ENCODE assay signal across 1 cellular context in genomic region chr20:63082308-63082938, GRCh38.
TF ChIP-seq lines count a peak whose summit lies in the region.

No MANE protein-coding gene starts in this region.

TF ChIP-seq in HepG2, 621 proteins besides CTCF, POLR2A, EP300 and RAD21 (continued from another document and continues in another):
- TF ChIP-seq, protein P1, sequence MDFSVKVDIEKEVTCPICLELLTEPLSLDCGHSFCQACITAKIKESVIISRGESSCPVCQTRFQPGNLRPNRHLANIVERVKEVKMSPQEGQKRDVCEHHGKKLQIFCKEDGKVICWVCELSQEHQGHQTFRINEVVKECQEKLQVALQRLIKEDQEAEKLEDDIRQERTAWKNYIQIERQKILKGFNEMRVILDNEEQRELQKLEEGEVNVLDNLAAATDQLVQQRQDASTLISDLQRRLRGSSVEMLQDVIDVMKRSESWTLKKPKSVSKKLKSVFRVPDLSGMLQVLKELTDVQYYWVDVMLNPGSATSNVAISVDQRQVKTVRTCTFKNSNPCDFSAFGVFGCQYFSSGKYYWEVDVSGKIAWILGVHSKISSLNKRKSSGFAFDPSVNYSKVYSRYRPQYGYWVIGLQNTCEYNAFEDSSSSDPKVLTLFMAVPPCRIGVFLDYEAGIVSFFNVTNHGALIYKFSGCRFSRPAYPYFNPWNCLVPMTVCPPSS (IDR thresholded peaks at IDR 0.05): no peak
- no peak for TF ChIP-seq HNRNPLL (IDR thresholded peaks at IDR 0.05; ENCODE audit: low read depth, low read length, poor library complexity, severe bottlenecking)
- peak; percentile 96 for TF ChIP-seq XBP1 (CRISPR knock-in tag; IDR thresholded peaks at IDR 0.05)
- no peak for TF ChIP-seq ELF1 (CRISPR knock-in tag; IDR thresholded peaks at IDR 0.05)
- TF ChIP-seq ZNF331 (CRISPR knock-in tag; IDR thresholded peaks at IDR 0.05): peak; percentile 95
- peak; percentile 44; the same call in 1 of the 2 replicates for TF ChIP-seq FOSL2 (CRISPR knock-in tag; IDR thresholded peaks at IDR 0.05)
- peak; percentile 97 for TF ChIP-seq SALL1 (CRISPR knock-in tag; IDR thresholded peaks at IDR 0.05)
- peak; percentile 98 for TF ChIP-seq IKZF4 (CRISPR knock-in tag; IDR thresholded peaks at IDR 0.05; ENCODE audit: borderline replicate concordance, low read depth, not compliant biosample characterization)
- TF ChIP-seq PRDM15 (CRISPR knock-in tag; IDR thresholded peaks at IDR 0.05): no peak
- peak; percentile 49; the same call in 1 of the 2 replicates for TF ChIP-seq ZBTB1 (CRISPR knock-in tag; IDR thresholded peaks at IDR 0.05; ENCODE audit: borderline replicate concordance)
- TF ChIP-seq ZNF878 (CRISPR knock-in tag; IDR thresholded peaks at IDR 0.05): peak; percentile 78; the same call in 1 of the 2 replicates
- TF ChIP-seq, protein P2, sequence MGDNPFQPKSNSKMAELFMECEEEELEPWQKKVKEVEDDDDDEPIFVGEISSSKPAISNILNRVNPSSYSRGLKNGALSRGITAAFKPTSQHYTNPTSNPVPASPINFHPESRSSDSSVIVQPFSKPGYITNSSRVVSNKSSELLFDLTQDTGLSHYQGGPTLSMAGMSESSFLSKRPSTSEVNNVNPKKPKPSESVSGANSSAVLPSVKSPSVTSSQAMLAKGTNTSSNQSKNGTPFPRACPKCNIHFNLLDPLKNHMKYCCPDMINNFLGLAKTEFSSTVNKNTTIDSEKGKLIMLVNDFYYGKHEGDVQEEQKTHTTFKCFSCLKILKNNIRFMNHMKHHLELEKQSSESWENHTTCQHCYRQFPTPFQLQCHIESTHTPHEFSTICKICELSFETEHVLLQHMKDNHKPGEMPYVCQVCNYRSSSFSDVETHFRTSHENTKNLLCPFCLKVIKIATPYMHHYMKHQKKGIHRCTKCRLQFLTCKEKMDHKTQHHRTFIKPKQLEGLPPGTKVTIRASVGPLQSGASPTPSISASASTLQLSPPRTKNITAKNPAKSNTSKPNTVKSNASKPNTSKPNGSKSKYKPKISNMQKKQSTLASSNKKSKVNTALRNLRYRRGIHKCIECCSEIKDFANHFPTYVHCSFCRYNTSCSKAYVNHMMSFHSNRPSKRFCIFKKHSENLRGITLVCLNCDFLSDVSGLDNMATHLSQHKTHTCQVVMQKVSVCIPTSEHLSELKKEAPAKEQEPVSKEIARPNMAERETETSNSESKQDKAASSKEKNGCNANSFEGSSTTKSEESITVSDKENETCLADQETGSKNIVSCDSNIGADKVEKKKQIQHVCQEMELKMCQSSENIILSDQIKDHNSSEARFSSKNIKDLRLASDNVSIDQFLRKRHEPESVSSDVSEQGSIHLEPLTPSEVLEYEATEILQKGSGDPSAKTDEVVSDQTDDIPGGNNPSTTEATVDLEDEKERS (CRISPR knock-in tag; IDR thresholded peaks at IDR 0.05): peak; percentile 79; the same call in 1 of the 2 replicates
- peak; percentile 95 for TF ChIP-seq ZSCAN21 (CRISPR knock-in tag; IDR thresholded peaks at IDR 0.05; ENCODE audit: borderline replicate concordance)
- TF ChIP-seq ZNF766 (CRISPR knock-in tag; IDR thresholded peaks at IDR 0.05; ENCODE audit: borderline replicate concordance): peak; percentile 88; the same call in 1 of the 2 replicates
- TF ChIP-seq ZNF292 (CRISPR knock-in tag; IDR thresholded peaks at IDR 0.05; ENCODE audit: borderline replicate concordance, low read depth): no peak
- TF ChIP-seq ZNF354B (CRISPR knock-in tag; IDR thresholded peaks at IDR 0.05): no peak
- no peak for TF ChIP-seq RFX5 (IDR thresholded peaks at IDR 0.05; ENCODE audit: low read depth, low read length)
- TF ChIP-seq, protein P3, sequence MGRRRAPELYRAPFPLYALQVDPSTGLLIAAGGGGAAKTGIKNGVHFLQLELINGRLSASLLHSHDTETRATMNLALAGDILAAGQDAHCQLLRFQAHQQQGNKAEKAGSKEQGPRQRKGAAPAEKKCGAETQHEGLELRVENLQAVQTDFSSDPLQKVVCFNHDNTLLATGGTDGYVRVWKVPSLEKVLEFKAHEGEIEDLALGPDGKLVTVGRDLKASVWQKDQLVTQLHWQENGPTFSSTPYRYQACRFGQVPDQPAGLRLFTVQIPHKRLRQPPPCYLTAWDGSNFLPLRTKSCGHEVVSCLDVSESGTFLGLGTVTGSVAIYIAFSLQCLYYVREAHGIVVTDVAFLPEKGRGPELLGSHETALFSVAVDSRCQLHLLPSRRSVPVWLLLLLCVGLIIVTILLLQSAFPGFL (CRISPR knock-in tag; IDR thresholded peaks at IDR 0.05): no peak
- peak; percentile 29; the same call in 1 of the 2 replicates for TF ChIP-seq ZNF879 (CRISPR knock-in tag; IDR thresholded peaks at IDR 0.05)
- peak; percentile 85; the same call in 1 of the 2 replicates for TF ChIP-seq SP140L (CRISPR knock-in tag; IDR thresholded peaks at IDR 0.05; ENCODE audit: borderline replicate concordance)
- peak; percentile 91; the same call in 1 of the 2 replicates for TF ChIP-seq ZNF772 (CRISPR knock-in tag; IDR thresholded peaks at IDR 0.05)
- TF ChIP-seq ZFP62 (CRISPR knock-in tag; IDR thresholded peaks at IDR 0.05): no peak
- TF ChIP-seq ZZZ3 (CRISPR knock-in tag; IDR thresholded peaks at IDR 0.05; ENCODE audit: borderline replicate concordance): 0 out of 2 replicates have a peak, but pooled peaks have one; percentile 39
- TF ChIP-seq U2AF2 (IDR thresholded peaks at IDR 0.05; ENCODE audit: low read depth, low read length): no peak
- no peak; the same call in 1 of the 2 replicates for TF ChIP-seq ZNF7 (CRISPR knock-in tag; IDR thresholded peaks at IDR 0.05)
- TF ChIP-seq NFRKB (IDR thresholded peaks at IDR 0.05): no peak
- TF ChIP-seq MBNL3 (CRISPR knock-in tag; conservative IDR thresholded peaks at IDR 0.05): no peak
- TF ChIP-seq, protein P4, sequence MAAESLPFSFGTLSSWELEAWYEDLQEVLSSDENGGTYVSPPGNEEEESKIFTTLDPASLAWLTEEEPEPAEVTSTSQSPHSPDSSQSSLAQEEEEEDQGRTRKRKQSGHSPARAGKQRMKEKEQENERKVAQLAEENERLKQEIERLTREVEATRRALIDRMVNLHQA (CRISPR knock-in tag; IDR thresholded peaks at IDR 0.05): no peak
- TF ChIP-seq, protein P5, sequence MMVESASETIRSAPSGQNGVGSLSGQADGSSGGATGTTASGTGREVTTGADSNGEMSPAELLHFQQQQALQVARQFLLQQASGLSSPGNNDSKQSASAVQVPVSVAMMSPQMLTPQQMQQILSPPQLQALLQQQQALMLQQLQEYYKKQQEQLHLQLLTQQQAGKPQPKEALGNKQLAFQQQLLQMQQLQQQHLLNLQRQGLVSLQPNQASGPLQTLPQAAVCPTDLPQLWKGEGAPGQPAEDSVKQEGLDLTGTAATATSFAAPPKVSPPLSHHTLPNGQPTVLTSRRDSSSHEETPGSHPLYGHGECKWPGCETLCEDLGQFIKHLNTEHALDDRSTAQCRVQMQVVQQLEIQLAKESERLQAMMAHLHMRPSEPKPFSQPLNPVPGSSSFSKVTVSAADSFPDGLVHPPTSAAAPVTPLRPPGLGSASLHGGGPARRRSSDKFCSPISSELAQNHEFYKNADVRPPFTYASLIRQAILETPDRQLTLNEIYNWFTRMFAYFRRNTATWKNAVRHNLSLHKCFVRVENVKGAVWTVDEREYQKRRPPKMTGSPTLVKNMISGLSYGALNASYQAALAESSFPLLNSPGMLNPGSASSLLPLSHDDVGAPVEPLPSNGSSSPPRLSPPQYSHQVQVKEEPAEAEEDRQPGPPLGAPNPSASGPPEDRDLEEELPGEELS (CRISPR knock-in tag; IDR thresholded peaks at IDR 0.05): peak; percentile 51; the same call in 1 of the 2 replicates
- TF ChIP-seq, protein P6, sequence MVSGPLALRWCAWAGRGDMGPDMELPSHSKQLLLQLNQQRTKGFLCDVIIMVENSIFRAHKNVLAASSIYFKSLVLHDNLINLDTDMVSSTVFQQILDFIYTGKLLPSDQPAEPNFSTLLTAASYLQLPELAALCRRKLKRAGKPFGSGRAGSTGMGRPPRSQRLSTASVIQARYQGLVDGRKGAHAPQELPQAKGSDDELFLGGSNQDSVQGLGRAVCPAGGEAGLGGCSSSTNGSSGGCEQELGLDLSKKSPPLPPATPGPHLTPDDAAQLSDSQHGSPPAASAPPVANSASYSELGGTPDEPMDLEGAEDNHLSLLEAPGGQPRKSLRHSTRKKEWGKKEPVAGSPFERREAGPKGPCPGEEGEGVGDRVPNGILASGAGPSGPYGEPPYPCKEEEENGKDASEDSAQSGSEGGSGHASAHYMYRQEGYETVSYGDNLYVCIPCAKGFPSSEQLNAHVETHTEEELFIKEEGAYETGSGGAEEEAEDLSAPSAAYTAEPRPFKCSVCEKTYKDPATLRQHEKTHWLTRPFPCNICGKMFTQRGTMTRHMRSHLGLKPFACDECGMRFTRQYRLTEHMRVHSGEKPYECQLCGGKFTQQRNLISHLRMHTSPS (CRISPR knock-in tag; IDR thresholded peaks at IDR 0.05; ENCODE audit: low read depth): no peak
- TF ChIP-seq CCAR2 (optimal IDR thresholded peaks at IDR 0.05; ENCODE audit: low read depth, low read length): no peak
- TF ChIP-seq ZNF124 (CRISPR knock-in tag; IDR thresholded peaks at IDR 0.05): peak; percentile 95
- no peak for TF ChIP-seq SETDB1 (CRISPR knock-in tag; IDR thresholded peaks at IDR 0.05; ENCODE audit: borderline replicate concordance)
- TF ChIP-seq ZNF891 (CRISPR knock-in tag; IDR thresholded peaks at IDR 0.05): peak; percentile 59; the same call in 1 of the 2 replicates
- TF ChIP-seq ZFYVE20 (CRISPR knock-in tag; IDR thresholded peaks at IDR 0.05; ENCODE audit: borderline replicate concordance, low read depth): peak; percentile 89; the same call in 1 of the 2 replicates
- TF ChIP-seq TSC22D2 (CRISPR knock-in tag; IDR thresholded peaks at IDR 0.05; ENCODE audit: borderline replicate concordance): peak; percentile 97
- TF ChIP-seq, protein P7, sequence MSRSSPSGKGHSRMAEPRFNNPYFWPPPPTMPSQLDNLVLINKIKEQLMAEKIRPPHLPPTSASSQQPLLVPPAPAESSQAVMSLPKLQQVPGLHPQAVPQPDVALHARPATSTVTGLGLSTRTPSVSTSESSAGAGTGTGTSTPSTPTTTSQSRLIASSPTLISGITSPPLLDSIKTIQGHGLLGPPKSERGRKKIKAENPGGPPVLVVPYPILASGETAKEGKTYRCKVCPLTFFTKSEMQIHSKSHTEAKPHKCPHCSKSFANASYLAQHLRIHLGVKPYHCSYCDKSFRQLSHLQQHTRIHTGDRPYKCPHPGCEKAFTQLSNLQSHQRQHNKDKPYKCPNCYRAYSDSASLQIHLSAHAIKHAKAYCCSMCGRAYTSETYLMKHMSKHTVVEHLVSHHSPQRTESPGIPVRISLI (CRISPR knock-in tag; IDR thresholded peaks at IDR 0.05; ENCODE audit: borderline replicate concordance): no peak
- TF ChIP-seq, protein P8, sequence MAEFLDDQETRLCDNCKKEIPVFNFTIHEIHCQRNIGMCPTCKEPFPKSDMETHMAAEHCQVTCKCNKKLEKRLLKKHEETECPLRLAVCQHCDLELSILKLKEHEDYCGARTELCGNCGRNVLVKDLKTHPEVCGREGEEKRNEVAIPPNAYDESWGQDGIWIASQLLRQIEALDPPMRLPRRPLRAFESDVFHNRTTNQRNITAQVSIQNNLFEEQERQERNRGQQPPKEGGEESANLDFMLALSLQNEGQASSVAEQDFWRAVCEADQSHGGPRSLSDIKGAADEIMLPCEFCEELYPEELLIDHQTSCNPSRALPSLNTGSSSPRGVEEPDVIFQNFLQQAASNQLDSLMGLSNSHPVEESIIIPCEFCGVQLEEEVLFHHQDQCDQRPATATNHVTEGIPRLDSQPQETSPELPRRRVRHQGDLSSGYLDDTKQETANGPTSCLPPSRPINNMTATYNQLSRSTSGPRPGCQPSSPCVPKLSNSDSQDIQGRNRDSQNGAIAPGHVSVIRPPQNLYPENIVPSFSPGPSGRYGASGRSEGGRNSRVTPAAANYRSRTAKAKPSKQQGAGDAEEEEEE (CRISPR knock-in tag; IDR thresholded peaks at IDR 0.05; ENCODE audit: borderline replicate concordance): no peak
- no peak for TF ChIP-seq RORA (CRISPR knock-in tag; IDR thresholded peaks at IDR 0.05)
- no peak for TF ChIP-seq ZBTB42 (CRISPR knock-in tag; IDR thresholded peaks at IDR 0.05)
- no peak for TF ChIP-seq ZNF136 (CRISPR knock-in tag; IDR thresholded peaks at IDR 0.05; ENCODE audit: low read depth)
- peak; percentile 97 for TF ChIP-seq STAT5B (CRISPR knock-in tag; IDR thresholded peaks at IDR 0.05)
- TF ChIP-seq ZNF180 (CRISPR knock-in tag; IDR thresholded peaks at IDR 0.05; ENCODE audit: borderline replicate concordance, low read depth): no peak
- TF ChIP-seq, protein P9, sequence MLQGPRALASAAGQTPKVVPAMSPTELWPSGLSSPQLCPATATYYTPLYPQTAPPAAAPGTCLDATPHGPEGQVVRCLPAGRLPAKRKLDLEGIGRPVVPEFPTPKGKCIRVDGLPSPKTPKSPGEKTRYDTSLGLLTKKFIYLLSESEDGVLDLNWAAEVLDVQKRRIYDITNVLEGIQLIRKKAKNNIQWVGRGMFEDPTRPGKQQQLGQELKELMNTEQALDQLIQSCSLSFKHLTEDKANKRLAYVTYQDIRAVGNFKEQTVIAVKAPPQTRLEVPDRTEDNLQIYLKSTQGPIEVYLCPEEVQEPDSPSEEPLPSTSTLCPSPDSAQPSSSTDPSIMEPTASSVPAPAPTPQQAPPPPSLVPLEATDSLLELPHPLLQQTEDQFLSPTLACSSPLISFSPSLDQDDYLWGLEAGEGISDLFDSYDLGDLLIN (CRISPR knock-in tag; IDR thresholded peaks at IDR 0.05; ENCODE audit: borderline replicate concordance): peak; percentile 53; the same call in 1 of the 2 replicates
